Comparison of ENCODE assay signal across 1 cellular context in genomic region chr4:48462363-48462762, GRCh38.
TF ChIP-seq lines count a peak whose summit lies in the region.

No MANE protein-coding gene starts in this region.

TF ChIP-seq in SK-N-SH, 30 proteins besides CTCF, POLR2A, EP300 and RAD21 (continued from another document):
- TF ChIP-seq PBX3 (IDR thresholded peaks at IDR 0.05): peak; percentile 80
